ENCODE assay signal across 26 cellular contexts in genomic region chr1:4713669-4714068, GRCh38. TPM values are rescaled to one million over a fixed set of nuclear protein-coding genes. Genes with fewer than 3 reads are reported as not detected.
"Had no signal": no experiment of that assay in that cellular context is flagged by ENCODE, and none has a peak within 500 bp of the region (broad histone marks: within the 10 kb centered on the region; RNA-seq: fewer than 3 reads in every experiment).

No MANE protein-coding gene starts in this region.

- H3K4me3 ChIP-seq: adrenal gland, MG63, SJCRH30, SK-N-MC had no signal

- H3K27me3 ChIP-seq: MG63 had no signal

- ATAC-seq: activated naive CD4-positive, alpha-beta T cell treated with anti-CD3 and anti-CD28 coated beads, Interleukin-2, amount 50 U/mL, for 72 hours; activated T-cell treated with anti-CD3 and anti-CD28 coated beads, Interleukin-2, amount 50 U/mL, for 4 hours; Panc1 had no signal

- H3K27ac ChIP-seq: adrenal gland, SJCRH30, SK-N-MC had no signal

- H3K36me3 ChIP-seq: adrenal gland, MG63, SJCRH30 had no signal

- H3K4me1 ChIP-seq: adrenal gland, SJCRH30 had no signal

- H3K4me1 Mint-ChIP-seq: activated CD4-positive, alpha-beta T cell treated with anti-CD3 and anti-CD28 coated beads, Interleukin-2, amount 10 ng/mL, durations not matched to agents 24 days and 14 days had no signal

- H3K9me3 Mint-ChIP-seq: activated CD4-positive, alpha-beta T cell treated with anti-CD3 and anti-CD28 coated beads, Interleukin-2, amount 10 ng/mL, durations not matched to agents 24 days and 14 days had no signal

- H3K27ac Mint-ChIP-seq: activated CD4-positive, alpha-beta T cell treated with anti-CD3 and anti-CD28 coated beads, Interleukin-2, amount 10 ng/mL, durations not matched to agents 24 days and 14 days; activated naive CD4-positive, alpha-beta T cell treated with anti-CD3 and anti-CD28 coated beads for 36 hours; activated naive CD4-positive, alpha-beta T cell treated with anti-CD3 and anti-CD28 coated beads, Interleukin-2, amount 50 U/mL, for 72 hours; activated T-helper 1 cell treated with anti-CD3 and anti-CD28 coated beads, Interleukin-12 subunit alpha, Interleukin-12 subunit beta, Interleukin-2, Interleukin-4 antibody, amounts not matched to agents 30 ng/mL and 10 ng/mL and 1 ng/mL, durations not matched to agents 14 hours and 24 hours and 36 hours had no signal

- H3K4me3 Mint-ChIP-seq: activated CD4-positive, alpha-beta T cell treated with anti-CD3 and anti-CD28 coated beads, Interleukin-2, amount 10 ng/mL, durations not matched to agents 24 days and 14 days; activated naive CD4-positive, alpha-beta T cell treated with anti-CD3 and anti-CD28 coated beads for 36 hours; activated T-cell treated with anti-CD3 and anti-CD28 coated beads, Interleukin-2, amount 50 U/mL, for 4 hours; activated T-helper 1 cell treated with anti-CD3 and anti-CD28 coated beads, Interleukin-12 subunit alpha, Interleukin-12 subunit beta, Interleukin-2, Interleukin-4 antibody, amounts not matched to agents 30 ng/mL and 10 ng/mL and 1 ng/mL, durations not matched to agents 14 hours and 24 hours and 36 hours had no signal

- DNase-seq: activated CD4-positive, alpha-beta T cell treated with anti-CD3 and anti-CD28 coated beads, Interleukin-2, amount 10 ng/mL, durations not matched to agents 24 days and 14 days; activated CD4-positive, alpha-beta T cell treated with anti-CD3 and anti-CD28 coated beads, Interleukin-2, amount 50 U/mL, for 4 hours; activated CD8-positive, alpha-beta memory T cell treated with anti-CD3 and anti-CD28 coated beads, Interleukin-2, amount 50 U/mL, for 4 hours; activated gamma-delta T cell treated with Interleukin-2 at 50 U/mL for 16 hours; activated naive CD4-positive, alpha-beta T cell treated with anti-CD3 and anti-CD28 coated beads for 36 hours; activated T-cell treated with anti-CD3 and anti-CD28 coated beads for 4 hours; activated T-cell treated with anti-CD3 and anti-CD28 coated beads, Interleukin-2, amount 50 U/mL, for 4 hours; adrenal gland; Kasumi-1; KG1; MG63; NCI-H1092; NCI-H1436 treated with DMSO at 0.1 percent for 48 hours; NCI-H1694 treated with DMSO at 0.1 percent for 48 hours; NCI-H2029; NCI-H345; NCI-H524 treated with DMSO at 0.1 percent for 48 hours; SHP77; SJCRH30; T1000 had no signal

RNA-seq across cellular contexts. Expression of gene AJAP1, which starts 59.3 kb away (rescaled TPM):
- total RNA-seq: activated CD4-positive, alpha-beta T cell treated with anti-CD3 and anti-CD28 coated beads, Interleukin-2, amount 10 ng/mL, durations not matched to agents 24 days and 14 days; activated T-helper 1 cell treated with anti-CD3 and anti-CD28 coated beads, Interleukin-12 subunit alpha, Interleukin-12 subunit beta, Interleukin-2, Interleukin-4 antibody, amounts not matched to agents 30 ng/mL and 10 ng/mL and 1 ng/mL, durations not matched to agents 14 hours and 24 hours and 36 hours; NCI-H460; SJCRH30; T-helper 1 cell treated with Interleukin-12 subunit alpha and Interleukin-12 subunit beta and Interleukin-4 antibody, amounts not matched to agents 30 ng/mL and 1 ng/mL, for 36 hours had no signal
